ENCODE assay signal across 8 cellular contexts in genomic region chr1:115062542-115063004, GRCh38. TPM values are rescaled to one million over a fixed set of nuclear protein-coding genes. Genes with fewer than 3 reads are reported as not detected.
DNase-seq lines count a peak whose midpoint lies in the region; ATAC-seq and TF ChIP-seq lines count a peak whose summit lies in the region.

No MANE protein-coding gene starts in this region.

- POLR2A ChIA-PET in activated CD4-positive, alpha-beta T cell treated with anti-CD3 and anti-CD28 coated beads for 36 hours (lab: Charles Lee): no interaction called here

- TF ChIP-seq POLR2A in spleen (IDR thresholded peaks at IDR 0.05): no peak

- H3K27me3 Mint-ChIP-seq in activated CD4-positive, alpha-beta T cell treated with anti-CD3 and anti-CD28 coated beads for 36 hours: no peaks in the 10 kb centered on the region

- ATAC-seq in GM18870 (IDR thresholded peaks at IDR 0.05; ENCODE audit: unreplicated experiment) (peak; percentile 86), HG02938 (IDR thresholded peaks at IDR 0.05; ENCODE audit: unreplicated experiment) (no peak)
- ATAC-seq in activated CD4-positive, alpha-beta T cell treated with anti-CD3 and anti-CD28 coated beads for 36 hours: peak; percentile 88

- H3K27ac ChIP-seq in spleen: peak overlapping the region in 3 of 8 donors; percentile 5 to 53 (median 36)

- no peaks in the 10 kb centered on the region for H3K27me3 ChIP-seq in spleen (replicated peaks in 1 of 7)

- peak overlapping the region; percentile 23 for H3K4me3 Mint-ChIP-seq in activated CD4-positive, alpha-beta T cell treated with anti-CD3 and anti-CD28 coated beads for 36 hours

- intact Hi-C loops in activated CD4-positive, alpha-beta T cell treated with anti-CD3 and anti-CD28 coated beads for 36 hours (cut with DNase I, micrococcal nuclease): loop anchor here (1.0 to 10.0 kb wide), 6 partner anchors 27 to 1088 kb away; partner anchors contain the start of genes BCAS2 (in 1 of the 2), CSDE1 (in 1 of the 2), NRAS (in 1 of the 2) and OLFML3 (in 1 of the 2)
- intact Hi-C loops in spleen (cut with DNase I; ENCODE audit: low total_unique reads): no loop called here

- peaks cover 0 to 20% (median 0%) of the 10 kb centered on the region in 6 donors for H3K36me3 ChIP-seq in spleen

- H3K9me3 ChIP-seq in spleen: peaks cover 0 to 4% (median 0%) of the 10 kb centered on the region in 8 donors

- CTCF ChIA-PET in activated CD4-positive, alpha-beta T cell treated with anti-CD3 and anti-CD28 coated beads for 36 hours (lab: Charles Lee): no interaction called here

- peaks cover 4% of the 10 kb centered on the region for H3K9me3 Mint-ChIP-seq in activated CD4-positive, alpha-beta T cell treated with anti-CD3 and anti-CD28 coated beads for 36 hours (ENCODE audit: low read depth)

- H3K4me1 Mint-ChIP-seq in activated CD4-positive, alpha-beta T cell treated with anti-CD3 and anti-CD28 coated beads for 36 hours: peaks cover 40% of the 10 kb centered on the region

- peaks cover 0 to 23% (median 13%) of the 10 kb centered on the region in 6 donors for H3K4me1 ChIP-seq in spleen

- no peak for TF ChIP-seq CTCF in spleen (IDR thresholded peaks at IDR 0.05 in 8 of 11, conservative IDR thresholded peaks at IDR 0.05 in 3 of 11)

- WGBS in spleen, 5 donors: 19 to 54% (median 23%) methylated on average over 7 of the region's 7 CpGs

- DNase-seq in HS-27A (ENCODE audit: low read depth): peak; percentile 93
- peak; percentile 93 for DNase-seq in activated CD4-positive, alpha-beta T cell treated with anti-CD3 and anti-CD28 coated beads for 36 hours
- DNase-seq in dermis blood vessel endothelial cell: peak; percentile 63
- DNase-seq in spleen: peak; percentile 91
- no peak for DNase-seq in D341Med (ENCODE audit: low spot score)
- no peak for DNase-seq in nucleus accumbens (lab: John Stamatoyannopoulos, UW)

- H3K4me3 ChIP-seq in spleen: no peak overlapping the region

- peak overlapping the region; percentile 75 for H3K27ac Mint-ChIP-seq in activated CD4-positive, alpha-beta T cell treated with anti-CD3 and anti-CD28 coated beads for 36 hours

- H3K36me3 Mint-ChIP-seq in activated CD4-positive, alpha-beta T cell treated with anti-CD3 and anti-CD28 coated beads for 36 hours (ENCODE audit: low read depth): no peaks in the 10 kb centered on the region

RNA-seq across cellular contexts. Expression of gene TSPAN2, which starts 26.7 kb away (rescaled TPM):
- under 1 TPM; 0.69 to 0.91 TPM for total RNA-seq in activated CD4-positive, alpha-beta T cell treated with anti-CD3 and anti-CD28 coated beads for 36 hours
- total RNA-seq in dermis blood vessel endothelial cell (1.3 and 5.3 TPM in 2 replicates), spleen (10 to 100 TPM in 1 of 7 donors, 1 to 10 TPM in 6; 4.2 to 14.7 (median 5.4) TPM)
- 1 to 10 TPM in 2 of 3 donors, under 1 TPM in 1; 0.59 to 1.6 (median 1.0) TPM for polyA plus RNA-seq in spleen

RNA-seq across cellular contexts. Expression of gene TSHB, which starts 32.9 kb away (rescaled TPM):
- total RNA-seq in activated CD4-positive, alpha-beta T cell treated with anti-CD3 and anti-CD28 coated beads for 36 hours: not detected
- not detected in 2 replicates for total RNA-seq in dermis blood vessel endothelial cell
- not detected for total RNA-seq in spleen
- not detected for polyA plus RNA-seq in spleen

Comparison
In these comparisons a context has a peak if more than half of its experiments do, and no peak if none do; other contexts are left out.
1. DNase-seq: peak in HS-27A (single experiment), activated CD4-positive, alpha-beta T cell treated with anti-CD3 and anti-CD28 coated beads for 36 hours (single experiment), dermis blood vessel endothelial cell (single experiment) and spleen (single experiment); none in D341Med (single experiment) and nucleus accumbens (0 of 56).